Comparison of ENCODE assay signal across 8 cellular contexts in genomic region chr6:161393839-161394364, GRCh38.
A peak's percentile ranks its signal among the peaks of the same experiment; 100 is the strongest.
DNase-seq lines count a peak whose midpoint lies in the region; ATAC-seq and TF ChIP-seq lines count a peak whose summit lies in the region.

No MANE protein-coding gene starts in this region.

- no peaks in the 10 kb centered on the region for H3K9me3 ChIP-seq in HCT116 (ENCODE audit: control insufficient read depth in 1 of 2, insufficient read depth in 1 of 2, low read depth in 1 of 2, low read length in 2 of 2)

- RAD21 ChIA-PET in HCT116 (lab: Charles Lee; ENCODE audit: low non-redundant PET in 1 of 2, low total read pairs in 2 of 2, uncharacterized antibody in 2 of 2, unreplicated experiment in 2 of 2), result interaction anchor here in 1 of 2 experiments (0.6 kb wide), 1 partner anchor 24 kb away, joined by 3 read pairs; no protein-coding TSS in a partner anchor

- peak overlapping the region; percentile 55 for H3K4me2 ChIP-seq in HCT116 (ENCODE audit: low read length)

- H3K4me3 ChIP-seq in HCT116 (replicated peaks in 1 of 2; ENCODE audit: low read depth in 1 of 2, low read length in 2 of 2), result no peak overlapping the region

- no peak for DNase-seq in activated CD4-positive, CD25-positive, alpha-beta regulatory T cell treated with anti-CD3 and anti-CD28 coated beads, Interleukin-2, amount 50 U/mL, for 72 hours
- peak; percentile 75 for DNase-seq in HCT116 (ENCODE audit: low read depth, low spot score)
- DNase-seq in LoVo (ENCODE audit: low spot score), result peak; percentile 70
- DNase-seq in RKO (ENCODE audit: low spot score), result peak; percentile 91
- DNase-seq in activated naive CD8-positive, alpha-beta T cell treated with anti-CD3 and anti-CD28 coated beads, Interleukin-2, amount 50 U/mL, for 16 hours (ENCODE audit: low read depth, low spot score), result peak; percentile 16
- no peak for DNase-seq in left cardiac atrium
- no peak for DNase-seq in sciatic nerve (ENCODE audit: low spot score)

- peak; percentile 27 to 76 (median 73); a peak in 4 of 6 replicates for TF ChIP-seq CTCF in HCT116 (IDR thresholded peaks at IDR 0.05 in 2 of 3, conservative IDR thresholded peaks at IDR 0.05 in 1 of 3; ENCODE audit: borderline replicate concordance in 1 of 3, insufficient read depth in 1 of 3, low read depth in 2 of 3, low read length in 2 of 3)

- intact Hi-C loops in HCT116 (cut with micrococcal nuclease), result loop anchor here (1.0 to 2.0 kb wide), 2 partner anchors 104 to 301 kb away; no protein-coding TSS in a partner anchor
- intact Hi-C loops in left cardiac atrium (cut with DNase I), result loop anchor here in 1 of 2 donors (5.0 kb wide), 1 partner anchor 303 kb away; no protein-coding TSS in a partner anchor
- intact Hi-C loops in sciatic nerve (cut with DNase I), result no loop called here

- ATAC-seq in activated CD4-positive, CD25-positive, alpha-beta regulatory T cell treated with anti-CD3 and anti-CD28 coated beads, Interleukin-2, amount 50 U/mL, for 24 hours, result peak; percentile 98
- ATAC-seq in HCT116, result peak; percentile 97
- ATAC-seq in left cardiac atrium, result peak; percentile 91 to 96
- ATAC-seq in sciatic nerve, result peak; percentile 95

- H3K4me1 ChIP-seq in HCT116 (ENCODE audit: control insufficient read depth in 1 of 2, insufficient read depth in 2 of 2, low read length in 2 of 2), result peaks cover 0 to 6% of the 10 kb centered on the region in 2 experiments; a peak in 2 of 4 replicates

- H3K9ac ChIP-seq in HCT116 (ENCODE audit: low read length), result no peak overlapping the region

- peak overlapping the region; percentile 97 for H2AFZ ChIP-seq in HCT116 (ENCODE audit: low read depth, low read length, poor library complexity, severe bottlenecking)

- no TSS peak for BruUV-seq in HCT116 (replicated peaks; lab: Mats Ljungman, UMichigan)

- H3K36me3 ChIP-seq in HCT116 (ENCODE audit: control insufficient read depth in 1 of 2, insufficient read depth in 2 of 2, low read length in 2 of 2), result no peaks in the 10 kb centered on the region

- CTCF ChIA-PET in HCT116 (lab: Charles Lee), result interaction anchor here (0.9 to 3.5 kb wide), 3 partner anchors 25 to 104 kb away, joined by 3 to 12 read pairs (median 10); no protein-coding TSS in a partner anchor

- TF ChIP-seq RAD21 in HCT116 (IDR thresholded peaks at IDR 0.05; ENCODE audit: low read depth), result peak; percentile 89

- H3K9me2 ChIP-seq in HCT116 (ENCODE audit: insufficient read depth), result no peaks in the 10 kb centered on the region

- TF ChIP-seq POLR2A in HCT116 (IDR thresholded peaks at IDR 0.05; ENCODE audit: borderline replicate concordance, extremely low read depth, insufficient read depth, insufficient read length), result no peak

- POLR2A ChIA-PET in HCT116 (lab: Charles Lee), result no interaction called here

- no peaks in the 10 kb centered on the region for H3K27me3 ChIP-seq in HCT116 (ENCODE audit: insufficient read depth, low read length)

- no peaks in the 10 kb centered on the region for H4K20me1 ChIP-seq in HCT116 (ENCODE audit: insufficient read depth)

- no peak overlapping the region for H3K27ac ChIP-seq in HCT116 (ENCODE audit: low read depth, low read length)

- H3K79me2 ChIP-seq in HCT116 (ENCODE audit: insufficient read depth, low read length), result no peaks in the 10 kb centered on the region

TF ChIP-seq in HCT116, 20 proteins besides CTCF, POLR2A, EP300 and RAD21:
- TF ChIP-seq JUND (IDR thresholded peaks at IDR 0.05) (peak; percentile 62; the same call in 1 of the 2 replicates), TCF7L2 (IDR thresholded peaks at IDR 0.05; ENCODE audit: borderline replicate concordance, extremely low read depth, insufficient read depth, insufficient read length) (peak; percentile 56), SP1 (IDR thresholded peaks at IDR 0.05; ENCODE audit: low read depth) (no peak), EZH2 (IDR thresholded peaks at IDR 0.05) (no peak), ELF1 (IDR thresholded peaks at IDR 0.05; ENCODE audit: borderline replicate concordance, low read depth) (no peak), REST (IDR thresholded peaks at IDR 0.05; ENCODE audit: low read depth) (no peak), EGR1 (IDR thresholded peaks at IDR 0.05; ENCODE audit: low read depth) (no peak), SRF (IDR thresholded peaks at IDR 0.05; ENCODE audit: low read depth) (0 out of 2 replicates have a peak, but pooled peaks have one; percentile 42), CEBPB (IDR thresholded peaks at IDR 0.05; ENCODE audit: low read depth) (no peak), ATF3 (IDR thresholded peaks at IDR 0.05) (no peak), POLR2AphosphoS5 (IDR thresholded peaks at IDR 0.05; ENCODE audit: low read depth, low read length) (no peak), FOSL1 (IDR thresholded peaks at IDR 0.05; ENCODE audit: low read depth) (peak; percentile 59), ZFX (IDR thresholded peaks at IDR 0.05) (no peak)

Comparison
In these comparisons a context has a peak if more than half of its experiments do, and no peak if none do; other contexts are left out.
1. DNase-seq: peak in HCT116 (single experiment), LoVo (single experiment), RKO (single experiment) and activated naive CD8-positive, alpha-beta T cell treated with anti-CD3 and anti-CD28 coated beads, Interleukin-2, amount 50 U/mL, for 16 hours (single experiment); none in activated CD4-positive, CD25-positive, alpha-beta regulatory T cell treated with anti-CD3 and anti-CD28 coated beads, Interleukin-2, amount 50 U/mL, for 72 hours (single experiment), left cardiac atrium (single experiment) and sciatic nerve (single experiment).
2. Peak in every context shown above with its lines, with median percentiles within 50 percentile points of each other: ATAC-seq.